Comparison of ENCODE assay signal across 16 cellular contexts in genomic region chr20:32918751-32919150, GRCh38.
"Had no signal": no experiment of that assay in that cellular context is flagged by ENCODE, and none has a peak within 500 bp of the region (broad histone marks: within the 10 kb centered on the region; RNA-seq: fewer than 3 reads in every experiment).

No MANE protein-coding gene starts in this region.

- H3K27me3 Mint-ChIP-seq: stimulated activated naive B cell treated with anti-CD40 and anti-IgM and Interleukin-4, amounts not matched to agents 10 μg/mL and 1 μg/mL and 100 μg/mL, for 72 hours had no signal

- ATAC-seq: foreskin keratinocyte; left cardiac atrium; naive thymus-derived CD4-positive, alpha-beta T cell; stimulated activated naive B cell treated with anti-CD40 and anti-IgM and Interleukin-4, amounts not matched to agents 10 μg/mL and 1 μg/mL and 100 μg/mL, for 72 hours had no signal

- H3K27ac Mint-ChIP-seq: nephron progenitor cell; stimulated activated naive B cell treated with anti-CD40 and anti-IgM and Interleukin-4, amounts not matched to agents 10 μg/mL and 1 μg/mL and 100 μg/mL, for 72 hours had no signal

- H3K9me3 ChIP-seq: uterus had no signal

- H3K27me3 ChIP-seq: sigmoid colon, upper lobe of left lung, uterus had no signal

- H3K27ac ChIP-seq: foreskin keratinocyte, left ventricle myocardium inferior, neutrophil, sigmoid colon, skin epidermis, upper lobe of left lung, uterus had no signal

- H3K4me3 ChIP-seq: left ventricle myocardium inferior, lung, sigmoid colon, skin epidermis, upper lobe of left lung, uterus had no signal

- DNase-seq: dermis blood vessel endothelial cell; foreskin keratinocyte; left cardiac atrium; left ventricle myocardium inferior; mesenchymal stem cell; naive thymus-derived CD4-positive, alpha-beta T cell; nephron progenitor cell; sigmoid colon; stimulated activated CD4-positive, alpha-beta T cell treated with anti-CD3 and anti-CD28 coated beads, Interleukin-2, amount 100 ng/mL, for 24 hours; stimulated activated CD4-positive, alpha-beta T cell treated with anti-CD3 and anti-CD28 coated beads, Interleukin-4, amount 100 ng/mL, for 4 hours; stimulated activated naive B cell treated with anti-CD40 and anti-IgM and Interleukin-4, amounts not matched to agents 10 μg/mL and 1 μg/mL and 100 μg/mL, for 72 hours; upper lobe of left lung; uterus had no signal

- H3K4me1 ChIP-seq: foreskin keratinocyte, left ventricle myocardium inferior, sigmoid colon, upper lobe of left lung, uterus had no signal

- H3K4me1 Mint-ChIP-seq: naive thymus-derived CD4-positive, alpha-beta T cell; nephron progenitor cell; stimulated activated naive B cell treated with anti-CD40 and anti-IgM and Interleukin-4, amounts not matched to agents 10 μg/mL and 1 μg/mL and 100 μg/mL, for 72 hours had no signal

- H3K4me3 Mint-ChIP-seq: naive thymus-derived CD4-positive, alpha-beta T cell; nephron progenitor cell; stimulated activated naive B cell treated with anti-CD40 and anti-IgM and Interleukin-4, amounts not matched to agents 10 μg/mL and 1 μg/mL and 100 μg/mL, for 72 hours had no signal

- H3K36me3 ChIP-seq: left ventricle myocardium inferior, neutrophil, sigmoid colon, upper lobe of left lung, uterus had no signal
